Comparison of ENCODE assay signal across 8 cellular contexts in the genomic region with DNA sequence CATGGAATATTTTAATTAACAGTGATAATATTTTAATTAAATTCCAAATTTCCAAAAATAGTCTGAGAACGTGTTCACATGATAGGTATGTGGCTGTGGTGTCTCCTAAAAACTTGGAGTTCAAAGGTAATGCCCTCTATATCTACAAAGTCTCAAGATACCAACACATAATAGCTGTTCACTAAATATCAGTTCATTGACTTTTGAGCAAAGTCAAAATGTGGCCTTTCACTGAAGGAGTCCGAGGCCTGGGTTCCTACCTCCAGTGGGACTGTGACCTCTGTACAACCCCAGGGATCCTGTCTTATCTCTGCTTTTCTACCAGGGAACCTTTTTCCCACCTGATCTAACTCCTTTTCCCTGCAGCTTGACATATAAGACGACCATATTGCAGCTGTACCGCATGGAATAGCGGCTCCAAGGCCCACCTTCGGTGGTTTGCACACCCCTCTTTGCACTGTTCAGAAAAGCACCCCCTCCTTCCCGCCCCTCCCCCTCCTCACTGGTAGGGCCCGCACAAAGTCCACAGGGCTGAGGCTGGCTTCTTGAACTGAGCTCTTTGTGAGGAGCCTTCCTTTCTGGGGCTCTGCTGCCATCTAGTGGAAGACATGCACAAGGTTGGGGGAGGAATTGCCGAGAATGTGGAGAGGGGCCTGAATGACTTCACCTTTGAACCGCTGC. TPM values are rescaled to one million over a fixed set of nuclear protein-coding genes. Genes with fewer than 3 reads are reported as not detected.
DNase-seq lines count a peak whose midpoint lies in the region; ATAC-seq and TF ChIP-seq lines count a peak whose summit lies in the region.

No MANE protein-coding gene starts in this region.

- peak; percentile 88 for DNase-seq in DMS79 treated with DMSO at 0.1 percent for 48 hours (lab: John Stamatoyannopoulos, UW)
- DNase-seq in NCI-H446 (lab: John Stamatoyannopoulos, UW) = peak; percentile 95 to 97
- peak; percentile 85 to 89 for DNase-seq in activated CD4-positive, alpha-beta T cell treated with anti-CD3 and anti-CD28 coated beads for 4 hours
- peak; percentile 96 for DNase-seq in colonic mucosa
- DNase-seq in left kidney (ENCODE audit: low read depth, low spot score) = peak; percentile 97
- DNase-seq in stimulated activated CD4-positive, alpha-beta T cell treated with anti-CD3 and anti-CD28 coated beads, Interleukin-2, amount 100 ng/mL, for 4 hours (ENCODE audit: low read depth) = peak; percentile 84

- H3K4me1 ChIP-seq in colonic mucosa = peaks cover 44% of the 10 kb centered on the region

- no peaks in the 10 kb centered on the region for H3K9me3 ChIP-seq in colonic mucosa

- peak; percentile 38 for ATAC-seq in HG02852 (IDR thresholded peaks at IDR 0.05; ENCODE audit: unreplicated experiment)
- ATAC-seq in HG02870 (IDR thresholded peaks at IDR 0.05; ENCODE audit: unreplicated experiment) = no peak

- H3K9ac ChIP-seq in colonic mucosa (ENCODE audit: low read depth in 2 of 2, low read length in 2 of 2) = peak overlapping the region in 1 of 2 donors; percentile 99

- H3K27ac ChIP-seq in colonic mucosa = peak overlapping the region; percentile 86

- H3K36me3 ChIP-seq in colonic mucosa = peaks cover 6% of the 10 kb centered on the region

- H3K27me3 ChIP-seq in colonic mucosa = no peaks in the 10 kb centered on the region

- peak; percentile 83 for TF ChIP-seq CTCF in colonic mucosa (IDR thresholded peaks at IDR 0.05)

- intact Hi-C loops in colonic mucosa (cut with DNase I) = loop anchor here (5.0 to 10.0 kb wide), 3 partner anchors 132 to 279 kb away; no protein-coding TSS in a partner anchor

- H3K4me3 ChIP-seq in colonic mucosa = peak overlapping the region; percentile 57

RNA-seq across cellular contexts. Expression of a gene that starts 3.1 kb away (rescaled TPM):
- total RNA-seq in colonic mucosa = 100 to 1,000 TPM; 180 to 217 TPM

RNA-seq across cellular contexts. Expression of a gene that starts 44.3 kb away (rescaled TPM):
- 10 to 100 TPM; 14.1 to 17.7 TPM for total RNA-seq in colonic mucosa
